Comparison of ENCODE assay signal across 19 cellular contexts in the genomic region with DNA sequence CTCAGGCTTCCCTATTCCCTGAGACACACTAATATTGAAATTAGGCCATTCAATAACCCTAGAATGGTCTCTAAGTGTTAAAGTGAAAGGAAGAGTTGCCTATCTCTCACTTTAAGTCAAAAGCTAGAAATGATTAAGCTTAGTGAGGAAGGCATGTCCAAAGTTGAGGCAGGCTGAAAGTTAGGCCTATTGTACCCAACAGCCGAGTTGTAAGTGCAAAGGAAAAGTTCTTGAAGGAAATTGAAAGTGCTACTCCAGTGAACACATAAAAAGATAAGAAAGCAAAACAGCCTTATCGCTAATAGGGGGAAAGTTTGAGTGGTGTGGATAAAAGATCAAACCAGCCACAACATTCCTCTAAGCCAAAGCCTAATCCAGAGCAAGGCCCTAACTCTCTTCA.
DNase-seq lines count a peak whose midpoint lies in the region; ATAC-seq and TF ChIP-seq lines count a peak whose summit lies in the region.
"Had no signal": no experiment of that assay in that cellular context is flagged by ENCODE, and none has a peak within 500 bp of the region (broad histone marks: within the 10 kb centered on the region; RNA-seq: fewer than 3 reads in every experiment).

No MANE protein-coding gene starts in this region.

- peaks cover 8% of the 10 kb centered on the region for H3K36me3 Mint-ChIP-seq in activated naive CD8-positive, alpha-beta T cell treated with anti-CD3 and anti-CD28 coated beads, Interleukin-2, amount 10 ng/mL, durations not matched to agents 7 days and 5 days

- POLR2A ChIA-PET in activated naive CD8-positive, alpha-beta T cell treated with anti-CD3 and anti-CD28 coated beads, Interleukin-2, amount 10 ng/mL, durations not matched to agents 7 days and 5 days (lab: Charles Lee): interaction anchor here (1.0 kb wide), 1 partner anchor 21 kb away, joined by 4 read pairs; no protein-coding TSS in a partner anchor

- peak; percentile 17 for DNase-seq in stimulated activated CD4-positive, alpha-beta T cell treated with anti-CD3 and anti-CD28 coated beads, Interleukin-15, amount 100 ng/mL, for 24 hours
- DNase-seq in stimulated activated CD4-positive, alpha-beta T cell treated with anti-CD3 and anti-CD28 coated beads, Interleukin-4, amount 100 ng/mL, for 24 hours: no peak
- DNase-seq in activated naive CD8-positive, alpha-beta T cell treated with anti-CD3 and anti-CD28 coated beads, Interleukin-2, amount 10 ng/mL, durations not matched to agents 7 days and 5 days: no peak
- no peak for DNase-seq in body of pancreas
- no peak for DNase-seq in KBM-7
- DNase-seq: activated CD8-positive, alpha-beta memory T cell treated with anti-CD3 and anti-CD28 coated beads, Interleukin-2, amount 50 U/mL, for 48 hours; AML-193; aorta; cortex of kidney; glutamatergic neuron; GM23248; NCI-H2029 treated with DMSO at 0.1 percent for 48 hours; NCI-H69; SK-N-SH; stimulated activated CD4-positive, alpha-beta T cell treated with anti-CD3 and anti-CD28 coated beads, Interleukin-1b, Interleukin-23, amount 100 ng/mL, for 48 hours had no signal

- H3K36me3 ChIP-seq in body of pancreas (replicated peaks in 1 of 2; ENCODE audit: insufficient read depth in 1 of 2, low read depth in 2 of 2): no peaks in the 10 kb centered on the region

- peak; percentile 61 for ATAC-seq in HG02981 (IDR thresholded peaks at IDR 0.05; ENCODE audit: unreplicated experiment)
- no peak for ATAC-seq in activated naive CD8-positive, alpha-beta T cell treated with anti-CD3 and anti-CD28 coated beads, Interleukin-2, amount 10 ng/mL, durations not matched to agents 7 days and 5 days (ENCODE audit: low read depth)
- ATAC-seq in GM19328 (IDR thresholded peaks at IDR 0.05; ENCODE audit: unreplicated experiment): no peak
- no peak for ATAC-seq in GM19455 (IDR thresholded peaks at IDR 0.05; ENCODE audit: unreplicated experiment)
- ATAC-seq in body of pancreas: no peak
- ATAC-seq: Panc1 had no signal

- H3K9me3 ChIP-seq in body of pancreas: peaks cover 0 to 6% (median 0%) of the 10 kb centered on the region in 3 donors
- H3K9me3 ChIP-seq: SK-N-SH had no signal

- no peak for TF ChIP-seq CTCF in body of pancreas (IDR thresholded peaks at IDR 0.05)

- intact Hi-C loops in body of pancreas (cut with DNase I): no loop called here

- no peak overlapping the region for H3K27ac ChIP-seq in body of pancreas
- H3K27ac ChIP-seq: GM23248 had no signal

- H3K9me3 Mint-ChIP-seq in activated naive CD8-positive, alpha-beta T cell treated with anti-CD3 and anti-CD28 coated beads, Interleukin-2, amount 10 ng/mL, durations not matched to agents 7 days and 5 days: peaks cover 14% of the 10 kb centered on the region

- no peaks in the 10 kb centered on the region for H3K27me3 ChIP-seq in body of pancreas

- in situ Hi-C loops in KBM-7 (cut with MboI; ENCODE audit: low pct_unique_long_range_greater_than_20kb, low sequenced_read_pairs): no loop called here

- H3K4me1 ChIP-seq in body of pancreas: no peaks in the 10 kb centered on the region

- H3K27ac Mint-ChIP-seq in activated naive CD8-positive, alpha-beta T cell treated with anti-CD3 and anti-CD28 coated beads, Interleukin-2, amount 10 ng/mL, durations not matched to agents 7 days and 5 days: no peak overlapping the region

- peak overlapping the region; percentile 26 for H3K4me3 Mint-ChIP-seq in activated naive CD8-positive, alpha-beta T cell treated with anti-CD3 and anti-CD28 coated beads, Interleukin-2, amount 10 ng/mL, durations not matched to agents 7 days and 5 days

- H3K27me3 Mint-ChIP-seq in activated naive CD8-positive, alpha-beta T cell treated with anti-CD3 and anti-CD28 coated beads, Interleukin-2, amount 10 ng/mL, durations not matched to agents 7 days and 5 days: no peaks in the 10 kb centered on the region

- peaks cover 5% of the 10 kb centered on the region for H3K4me1 Mint-ChIP-seq in activated naive CD8-positive, alpha-beta T cell treated with anti-CD3 and anti-CD28 coated beads, Interleukin-2, amount 10 ng/mL, durations not matched to agents 7 days and 5 days

- no peak for TF ChIP-seq POLR2A in body of pancreas (IDR thresholded peaks at IDR 0.05)

- no peak overlapping the region for H3K4me3 ChIP-seq in body of pancreas
- H3K4me3 ChIP-seq: GM23248 had no signal

- WGBS in body of pancreas, 2 donors: 41 to 51% methylated on average over 2 of the region's 2 CpGs
